Comparison of ENCODE assay signal across 12 cellular contexts in the genomic region with DNA sequence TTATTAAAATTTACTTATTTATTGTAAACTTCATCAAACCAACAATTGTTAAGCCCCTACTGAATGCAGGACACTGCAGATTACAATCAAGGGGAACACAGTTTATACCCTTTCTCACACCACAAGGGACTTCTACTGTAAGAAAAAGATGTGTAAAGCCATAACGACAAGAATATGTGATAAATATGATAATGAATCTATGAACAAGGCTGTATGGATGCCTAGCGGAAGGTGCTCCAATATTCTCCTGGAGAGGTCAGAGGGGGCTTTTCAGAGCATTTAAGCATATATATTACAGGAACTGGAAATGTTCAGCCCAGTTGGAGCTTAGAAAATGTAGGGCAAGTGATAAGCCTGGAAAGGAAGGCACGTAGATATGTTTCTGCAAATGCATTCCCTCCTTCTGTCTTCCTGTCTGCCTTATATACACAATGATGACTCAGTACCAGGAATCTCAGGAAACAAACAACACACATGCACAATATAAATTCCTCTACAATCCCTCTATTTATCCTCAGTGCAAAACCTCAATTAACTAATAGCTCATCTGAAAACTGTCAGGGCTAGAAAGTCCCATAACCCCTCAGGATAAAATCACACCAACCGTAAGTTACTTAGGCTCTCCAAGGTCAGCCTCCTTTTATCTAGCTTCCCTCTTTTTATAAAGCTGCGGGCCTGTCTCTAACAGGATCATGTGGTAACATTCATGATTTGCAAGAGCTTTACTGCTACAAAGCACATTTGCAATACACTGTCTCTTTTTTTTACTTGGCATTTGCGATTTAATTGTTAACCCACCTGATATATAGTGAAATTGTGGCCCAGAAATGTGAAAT.
DNase-seq lines count a peak whose midpoint lies in the region; ATAC-seq, FAIRE-seq and TF ChIP-seq lines count a peak whose summit lies in the region.
"Had no signal": no experiment of that assay in that cellular context is flagged by ENCODE, and none has a peak within 500 bp of the region (broad histone marks: within the 10 kb centered on the region; RNA-seq: fewer than 3 reads in every experiment).

No MANE protein-coding gene starts in this region.

- FAIRE-seq in H54 (lab: Jason Lieb, UNC): peak; percentile 97
- FAIRE-seq: TTC549 had no signal

- ATAC-seq in SK-N-SH treated with all-trans-retinoic acid at 6 μM for 48 hours (peak; percentile 96), gastrocnemius medialis (no peak)
- ATAC-seq in stimulated activated memory B cell treated with anti-CD40 and anti-IgM and Interleukin-4, amounts not matched to agents 10 μg/mL and 1 μg/mL and 100 μg/mL, for 72 hours: no peak

- no peaks in the 10 kb centered on the region for H3K9me3 ChIP-seq in gastrocnemius medialis

- H3K4me1 ChIP-seq in gastrocnemius medialis: no peaks in the 10 kb centered on the region

- no peak overlapping the region for H3K4me3 Mint-ChIP-seq in stimulated activated memory B cell treated with anti-CD40 and anti-IgM and Interleukin-4, amounts not matched to agents 10 μg/mL and 1 μg/mL and 100 μg/mL, for 72 hours
- H3K4me3 Mint-ChIP-seq: activated naive CD8-positive, alpha-beta T cell treated with anti-CD3 and anti-CD28 coated beads for 36 hours had no signal

- peaks cover 13% of the 10 kb centered on the region for H3K4me1 Mint-ChIP-seq in stimulated activated memory B cell treated with anti-CD40 and anti-IgM and Interleukin-4, amounts not matched to agents 10 μg/mL and 1 μg/mL and 100 μg/mL, for 72 hours
- H3K4me1 Mint-ChIP-seq: activated naive CD8-positive, alpha-beta T cell treated with anti-CD3 and anti-CD28 coated beads for 36 hours had no signal

- intact Hi-C loops in gastrocnemius medialis (cut with DNase I; ENCODE audit: low total_unique reads): no loop called here

- no peaks in the 10 kb centered on the region for H3K36me3 ChIP-seq in gastrocnemius medialis

- H3K27ac Mint-ChIP-seq in stimulated activated memory B cell treated with anti-CD40 and anti-IgM and Interleukin-4, amounts not matched to agents 10 μg/mL and 1 μg/mL and 100 μg/mL, for 72 hours: peak overlapping the region; percentile 49
- H3K27ac Mint-ChIP-seq: activated naive CD8-positive, alpha-beta T cell treated with anti-CD3 and anti-CD28 coated beads for 36 hours had no signal

- no peak for DNase-seq in H54 (ENCODE audit: insufficient read length, low spot score)
- peak; percentile 35 for DNase-seq in fibroblast of the aortic adventitia (ENCODE audit: low read depth)
- no peak for DNase-seq in nucleus accumbens (lab: John Stamatoyannopoulos, UW)
- no peak for DNase-seq in NOMO-1 (lab: John Stamatoyannopoulos, UW; ENCODE audit: unreplicated experiment in 2 of 2)
- no peak for DNase-seq in gastrocnemius medialis
- DNase-seq: activated naive CD8-positive, alpha-beta T cell treated with anti-CD3 and anti-CD28 coated beads for 36 hours; NCI-H1105 treated with DMSO at 0.1 percent for 48 hours; NCI-H524; substantia nigra had no signal

- H3K4me3 ChIP-seq in fibroblast of the aortic adventitia (ENCODE audit: low read depth, low read length) (no peak overlapping the region), gastrocnemius medialis (no peak overlapping the region)

- H3K27ac ChIP-seq in gastrocnemius medialis: no peak overlapping the region

- H3K9me3 Mint-ChIP-seq in stimulated activated memory B cell treated with anti-CD40 and anti-IgM and Interleukin-4, amounts not matched to agents 10 μg/mL and 1 μg/mL and 100 μg/mL, for 72 hours: no peaks in the 10 kb centered on the region
- H3K9me3 Mint-ChIP-seq: activated naive CD8-positive, alpha-beta T cell treated with anti-CD3 and anti-CD28 coated beads for 36 hours had no signal

- peaks cover 31% of the 10 kb centered on the region for H3K36me3 Mint-ChIP-seq in stimulated activated memory B cell treated with anti-CD40 and anti-IgM and Interleukin-4, amounts not matched to agents 10 μg/mL and 1 μg/mL and 100 μg/mL, for 72 hours

- no peaks in the 10 kb centered on the region for H3K27me3 ChIP-seq in gastrocnemius medialis

- TF ChIP-seq CTCF in fibroblast of the aortic adventitia (IDR thresholded peaks at IDR 0.05; ENCODE audit: insufficient read depth, low read length): no peak
- TF ChIP-seq CTCF in gastrocnemius medialis (IDR thresholded peaks at IDR 0.05 in 4 of 5, conservative IDR thresholded peaks at IDR 0.05 in 1 of 5): no peak

- no peaks in the 10 kb centered on the region for H3K27me3 Mint-ChIP-seq in stimulated activated memory B cell treated with anti-CD40 and anti-IgM and Interleukin-4, amounts not matched to agents 10 μg/mL and 1 μg/mL and 100 μg/mL, for 72 hours
- H3K27me3 Mint-ChIP-seq: activated naive CD8-positive, alpha-beta T cell treated with anti-CD3 and anti-CD28 coated beads for 36 hours had no signal

- TF ChIP-seq POLR2A in H54 (IDR thresholded peaks at IDR 0.05; ENCODE audit: low read depth, low read length) (no peak), gastrocnemius medialis (IDR thresholded peaks at IDR 0.05) (no peak)

- in situ Hi-C loops in gastrocnemius medialis (cut with MboI; ENCODE audit: low sequenced_read_pairs in 4 of 4): no loop called here

TF ChIP-seq in SK-N-SH treated with all-trans-retinoic acid at 6 μM for 48 hours, 23 proteins besides CTCF, POLR2A, EP300 and RAD21:
- TF ChIP-seq TOX (CRISPR knock-in tag; IDR thresholded peaks at IDR 0.05; ENCODE audit: borderline replicate concordance) (no peak), CSDC2 (CRISPR knock-in tag; IDR thresholded peaks at IDR 0.05) (no peak), ZNF70 (CRISPR knock-in tag; IDR thresholded peaks at IDR 0.05) (no peak), ZFP30 (CRISPR knock-in tag; IDR thresholded peaks at IDR 0.05) (no peak), OSR1 (CRISPR knock-in tag; IDR thresholded peaks at IDR 0.05) (no peak), PPARA (CRISPR knock-in tag; IDR thresholded peaks at IDR 0.05; ENCODE audit: borderline replicate concordance) (no peak), POU6F1 (CRISPR knock-in tag; IDR thresholded peaks at IDR 0.05; ENCODE audit: borderline replicate concordance, low read depth) (no peak), ZC3H10 (CRISPR knock-in tag; IDR thresholded peaks at IDR 0.05) (no peak), PATZ1 (CRISPR knock-in tag; IDR thresholded peaks at IDR 0.05; ENCODE audit: borderline replicate concordance) (no peak), ISL1 (CRISPR knock-in tag; IDR thresholded peaks at IDR 0.05) (no peak), ARNTL (CRISPR knock-in tag; IDR thresholded peaks at IDR 0.05; ENCODE audit: borderline replicate concordance, low read depth) (no peak), ZNF565 (CRISPR knock-in tag; conservative IDR thresholded peaks at IDR 0.05; ENCODE audit: low read depth) (no peak), GLIS3 (CRISPR knock-in tag; IDR thresholded peaks at IDR 0.05) (no peak), TCF4 (CRISPR knock-in tag; IDR thresholded peaks at IDR 0.05; ENCODE audit: borderline replicate concordance) (no peak), SNAI2 (CRISPR knock-in tag; IDR thresholded peaks at IDR 0.05) (no peak), RARB (CRISPR knock-in tag; IDR thresholded peaks at IDR 0.05) (no peak)
